In genomic region chr9:89177021-89177400, GRCh38 we compare ENCODE assay signal across 12 cellular contexts. TPM values are rescaled to one million over a fixed set of nuclear protein-coding genes. Genes with fewer than 3 reads are reported as not detected.
DNase-seq lines count a peak whose midpoint lies in the region; ATAC-seq and TF ChIP-seq lines count a peak whose summit lies in the region.
"Had no signal": no experiment of that assay in that cellular context is flagged by ENCODE, and none has a peak within 500 bp of the region (broad histone marks: within the 10 kb centered on the region; RNA-seq: fewer than 3 reads in every experiment).

No MANE protein-coding gene starts in this region.

- H3K4me3 ChIP-seq in heart left ventricle = peak overlapping the region in 10 of 12 donors; percentile 22 to 61 (median 48)
- H3K4me3 ChIP-seq in choroid plexus epithelial cell (ENCODE audit: low read depth, low read length) = peak overlapping the region; percentile 66
- peak overlapping the region; percentile 67 for H3K4me3 ChIP-seq in thoracic aorta
- H3K4me3 ChIP-seq in SJCRH30 = no peak overlapping the region

- TF ChIP-seq CTCF in heart left ventricle (IDR thresholded peaks at IDR 0.05) (no peak), choroid plexus epithelial cell (conservative IDR thresholded peaks at IDR 0.05; ENCODE audit: low read depth, low read length) (peak; percentile 11), thoracic aorta (IDR thresholded peaks at IDR 0.05) (no peak)

- intact Hi-C loops in heart left ventricle (cut with DNase I) = loop anchor here in 2 of 10 donors (10.0 kb wide), 2 partner anchors 98 to 152 kb away; no protein-coding TSS in a partner anchor
- intact Hi-C loops in left cardiac atrium (cut with DNase I) = no loop called here

- no peak overlapping the region for H3K27ac ChIP-seq in heart left ventricle
- H3K27ac ChIP-seq in thoracic aorta = peak overlapping the region in 1 of 2 donors; percentile 9
- H3K27ac ChIP-seq in SJCRH30 = no peak overlapping the region

- H3K27me3 ChIP-seq in heart left ventricle (peaks cover 5 to 65% (median 36%) of the 10 kb centered on the region in 9 donors), thoracic aorta (replicated peaks; ENCODE audit: insufficient read depth) (peaks cover 11% of the 10 kb centered on the region), SJCRH30 (no peaks in the 10 kb centered on the region)

- ATAC-seq in heart left ventricle (no peak), left cardiac atrium (no peak), thoracic aorta (ENCODE audit: insufficient number of reproducible peaks, low FRiP score, low read depth) (no peak), GM21528 (IDR thresholded peaks at IDR 0.05; ENCODE audit: low FRiP score, unreplicated experiment) (no peak)
- ATAC-seq: effector memory CD8-positive, alpha-beta T cell had no signal

- no peak for DNase-seq in heart left ventricle
- no peak for DNase-seq in left cardiac atrium
- DNase-seq in choroid plexus epithelial cell (ENCODE audit: low read depth) = peak; percentile 66
- DNase-seq in left kidney (ENCODE audit: low read depth, low spot score) = peak; percentile 44
- no peak for DNase-seq in thoracic aorta (ENCODE audit: low spot score)
- no peak for DNase-seq in ecto neural progenitor cell (ENCODE audit: low spot score)
- no peak for DNase-seq in SJCRH30
- DNase-seq: effector memory CD8-positive, alpha-beta T cell; NCI-H526 treated with DMSO at 0.1 percent for 48 hours; stimulated activated CD4-positive, alpha-beta T cell treated with anti-CD3 and anti-CD28 coated beads, Interleukin-4, amount 100 ng/mL, for 4 hours had no signal

- 16 to 28% (median 19%) methylated on average over 8 of the region's 8 CpGs for WGBS in heart left ventricle, 4 donors

- H3K9me3 ChIP-seq in heart left ventricle = no peaks in the 10 kb centered on the region
- H3K9me3 ChIP-seq in thoracic aorta = no peaks in the 10 kb centered on the region
- no peaks in the 10 kb centered on the region for H3K9me3 ChIP-seq in SJCRH30 (replicated peaks)

- TF ChIP-seq POLR2A in heart left ventricle (IDR thresholded peaks at IDR 0.05) = no peak

- H3K4me1 ChIP-seq in heart left ventricle = peaks cover 0 to 39% (median 22%) of the 10 kb centered on the region in 12 donors
- peaks cover 18 to 31% of the 10 kb centered on the region in 2 donors for H3K4me1 ChIP-seq in thoracic aorta (ENCODE audit: control insufficient read depth in 1 of 2, low read depth in 2 of 2)
- peaks cover 8% of the 10 kb centered on the region; the same call in 1 of the 2 replicates for H3K4me1 ChIP-seq in SJCRH30

- H3K36me3 ChIP-seq in heart left ventricle = no peaks in the 10 kb centered on the region
- H3K36me3 ChIP-seq in thoracic aorta = no peaks in the 10 kb centered on the region
- no peaks in the 10 kb centered on the region for H3K36me3 ChIP-seq in SJCRH30

RNA-seq across cellular contexts. Expression of gene SHC3, which starts 1.6 kb away (rescaled TPM):
- total RNA-seq in heart left ventricle = 1 to 10 TPM in 2 of 9 donors, under 1 TPM in 7; 0.20 to 4.3 (median 0.52) TPM
- polyA plus RNA-seq in heart left ventricle = under 1 TPM; 0.30 to 0.68 TPM
- 1 to 10 TPM; 1.5 to 2.7 TPM for total RNA-seq in left cardiac atrium
- 1 to 10 TPM; 1.5 to 1.8 TPM for total RNA-seq in thoracic aorta
- total RNA-seq in SJCRH30 (2014; rRNA removed; shearing (Covaris generic)) = under 0.01 TPM in 1 of 2 replicates, not detected in the other
- total RNA-seq: activated T-helper 1 cell treated with anti-CD3 and anti-CD28 coated beads, Interleukin-12 subunit alpha, Interleukin-12 subunit beta, Interleukin-2, Interleukin-4 antibody, amounts not matched to agents 30 ng/mL and 10 ng/mL and 1 ng/mL, durations not matched to agents 14 hours and 24 hours and 36 hours had no signal

Comparison
In these comparisons a context has a peak if more than half of its experiments do, and no peak if none do; other contexts are left out.
1. DNase-seq: peak in choroid plexus epithelial cell (single experiment) and left kidney (single experiment); none in heart left ventricle (0 of 5), left cardiac atrium (single experiment), thoracic aorta (single experiment), ecto neural progenitor cell (single experiment) and SJCRH30 (0 of 2).